16 cellular contexts compared by ENCODE assay signal in genomic region chr14:106080922-106081321, GRCh38.
DNase-seq lines count a peak whose midpoint lies in the region; ATAC-seq and TF ChIP-seq lines count a peak whose summit lies in the region.
"Had no signal": no experiment of that assay in that cellular context is flagged by ENCODE, and none has a peak within 500 bp of the region (broad histone marks: within the 10 kb centered on the region; RNA-seq: fewer than 3 reads in every experiment).

No MANE protein-coding gene starts in this region.

- 66% methylated on average over 2 of the region's 4 CpGs for whole genome bisulfite sequencing in mammary epithelial cell (ENCODE audit: low coverage, missing lambda C conversion rate)

- H3K27me3 ChIP-seq in mammary epithelial cell (ENCODE audit: insufficient read depth, low read length) (no peaks in the 10 kb centered on the region), lower lobe of right lung (ENCODE audit: low read depth) (no peaks in the 10 kb centered on the region)
- H3K27me3 ChIP-seq: BLaER1 had no signal

- in situ Hi-C loops in mammary epithelial cell (cut with MboI; ENCODE audit: low sequenced_read_pairs in 2 of 2) = no loop called here

- H3K9me3 ChIP-seq in mammary epithelial cell (replicated peaks; ENCODE audit: insufficient read depth, low read length) (no peaks in the 10 kb centered on the region), lower lobe of right lung (no peaks in the 10 kb centered on the region)
- H3K9me3 ChIP-seq: A549, BLaER1 had no signal

- POLR2A ChIA-PET in MCF 10A (lab: Yijun Ruan, JAX) = no interaction called here
- POLR2A ChIA-PET in HEK293T (lab: Yijun Ruan, JAX) = no interaction called here

- no peak overlapping the region for H2AFZ ChIP-seq in mammary epithelial cell (ENCODE audit: low read depth, low read length)
- H2AFZ ChIP-seq: GM23338 had no signal

- H3K4me1 Mint-ChIP-seq in MCF 10A (ENCODE audit: insufficient read depth, unreplicated experiment) = no peaks in the 10 kb centered on the region
- no peaks in the 10 kb centered on the region for H3K4me1 Mint-ChIP-seq in activated naive CD8-positive, alpha-beta T cell treated with anti-CD3 and anti-CD28 coated beads for 36 hours
- H3K4me1 Mint-ChIP-seq: GM23338 had no signal

- no peak for ATAC-seq in lower lobe of right lung
- ATAC-seq: A549, GM12878, GM23338 had no signal

- H3K27me3 Mint-ChIP-seq in MCF 10A (ENCODE audit: insufficient read depth, unreplicated experiment) = peaks cover 34% of the 10 kb centered on the region
- peaks cover 41% of the 10 kb centered on the region for H3K27me3 Mint-ChIP-seq in activated naive CD8-positive, alpha-beta T cell treated with anti-CD3 and anti-CD28 coated beads for 36 hours

- H4K20me1 ChIP-seq in mammary epithelial cell (ENCODE audit: insufficient read depth, low read length) = no peaks in the 10 kb centered on the region
- H4K20me1 ChIP-seq: BLaER1 had no signal

- H3K9me3 Mint-ChIP-seq in MCF 10A (ENCODE audit: unreplicated experiment) = no peaks in the 10 kb centered on the region
- peaks cover 4% of the 10 kb centered on the region for H3K9me3 Mint-ChIP-seq in activated naive CD8-positive, alpha-beta T cell treated with anti-CD3 and anti-CD28 coated beads for 36 hours

- H3K27ac ChIP-seq in mammary epithelial cell (ENCODE audit: insufficient read depth, low read depth, low read length) = no peak overlapping the region
- no peak overlapping the region for H3K27ac ChIP-seq in lower lobe of right lung
- H3K27ac ChIP-seq: A549, BLaER1 had no signal

- BruUV-seq in MCF 10A (replicated peaks; lab: Mats Ljungman, UMichigan) (no TSS peak), mammary epithelial cell (replicated peaks; lab: Mats Ljungman, UMichigan) (no TSS peak)

- H3K27ac Mint-ChIP-seq in MCF 10A (ENCODE audit: low read depth, unreplicated experiment) = no peak overlapping the region
- no peak overlapping the region for H3K27ac Mint-ChIP-seq in activated naive CD8-positive, alpha-beta T cell treated with anti-CD3 and anti-CD28 coated beads for 36 hours
- H3K27ac Mint-ChIP-seq: GM23338 had no signal

- TF ChIP-seq CTCF in MCF 10A (IDR thresholded peaks at IDR 0.05; ENCODE audit: unreplicated experiment) = peak; percentile 11
- no peak for TF ChIP-seq CTCF in mammary epithelial cell (conservative IDR thresholded peaks at IDR 0.05 in 1 of 2, IDR thresholded peaks at IDR 0.05 in 1 of 2; ENCODE audit: extremely low read depth in 1 of 2, insufficient read depth in 1 of 2, low read depth in 1 of 2, low read length in 2 of 2)
- peak; percentile 43 for TF ChIP-seq CTCF in GM12873 (IDR thresholded peaks at IDR 0.05; ENCODE audit: insufficient read depth, low read depth, low read length, missing control alignments)
- no peak for TF ChIP-seq CTCF in lower lobe of right lung (IDR thresholded peaks at IDR 0.05)

- H3K36me3 ChIP-seq in mammary epithelial cell (ENCODE audit: insufficient read depth, low read length) = no peaks in the 10 kb centered on the region
- no peaks in the 10 kb centered on the region for H3K36me3 ChIP-seq in lower lobe of right lung
- H3K36me3 ChIP-seq: BLaER1 had no signal

- no peak overlapping the region for H3K4me2 ChIP-seq in mammary epithelial cell (ENCODE audit: insufficient read depth, low read depth, low read length)
- H3K4me2 ChIP-seq: A549, BLaER1, GM23338 had no signal

- H3K36me3 Mint-ChIP-seq in MCF 10A (ENCODE audit: insufficient read depth, unreplicated experiment) = no peaks in the 10 kb centered on the region
- H3K36me3 Mint-ChIP-seq in activated naive CD8-positive, alpha-beta T cell treated with anti-CD3 and anti-CD28 coated beads for 36 hours = no peaks in the 10 kb centered on the region

- DNase-seq in MCF 10A (ENCODE audit: unreplicated experiment) (peak; percentile 7), mammary epithelial cell (no peak), HEK293T (ENCODE audit: extremely low spot score) (peak; percentile 8), germinal center (ENCODE audit: low spot score) (peak; percentile 1), HPDE6-E6E7 (ENCODE audit: extremely low spot score) (no peak), lower lobe of right lung (no peak)
- no peak for DNase-seq in activated naive CD8-positive, alpha-beta T cell treated with anti-CD3 and anti-CD28 coated beads for 36 hours
- DNase-seq: AML-193, DMS153, GDM1, H7 had no signal

- H3K79me2 ChIP-seq in mammary epithelial cell (ENCODE audit: insufficient read depth, low read length) = no peaks in the 10 kb centered on the region

- H3K4me3 Mint-ChIP-seq in MCF 10A (ENCODE audit: unreplicated experiment) = no peak overlapping the region
- no peak overlapping the region for H3K4me3 Mint-ChIP-seq in activated naive CD8-positive, alpha-beta T cell treated with anti-CD3 and anti-CD28 coated beads for 36 hours
- H3K4me3 Mint-ChIP-seq: GM23338 had no signal

- intact Hi-C loops in MCF 10A (cut with micrococcal nuclease) (no loop called here), mammary epithelial cell (cut with micrococcal nuclease) (no loop called here), lower lobe of right lung (cut with DNase I) (no loop called here)

- no peak overlapping the region for H3K4me3 ChIP-seq in mammary epithelial cell (replicated peaks in 1 of 3; ENCODE audit: insufficient read depth in 1 of 3, low read depth in 2 of 3, low read length in 3 of 3)
- H3K4me3 ChIP-seq in lower lobe of right lung = no peak overlapping the region
- H3K4me3 ChIP-seq: A549, BLaER1, GM12878, GM23338 had no signal

- dilution Hi-C loops in mammary epithelial cell (cut with HindIII; ENCODE audit: low sequenced_read_pairs) = no loop called here

- CTCF ChIA-PET in MCF 10A (lab: Yijun Ruan, JAX) = no interaction called here
- CTCF ChIA-PET in mammary epithelial cell (lab: Charles Lee; ENCODE audit: low non-redundant PET) = no interaction called here
- CTCF ChIA-PET in HEK293T (lab: Yijun Ruan, JAX) = no interaction called here

- no peak overlapping the region for H3K9ac ChIP-seq in mammary epithelial cell (ENCODE audit: insufficient read depth, low read length)
- H3K9ac ChIP-seq: BLaER1 had no signal

- no peaks in the 10 kb centered on the region for H3K4me1 ChIP-seq in mammary epithelial cell (ENCODE audit: insufficient read depth, low read length)
- H3K4me1 ChIP-seq in lower lobe of right lung = no peaks in the 10 kb centered on the region
- H3K4me1 ChIP-seq: A549, BLaER1 had no signal

TF ChIP-seq in HEK293T, 16 proteins besides CTCF, POLR2A, EP300 and RAD21:
- TF ChIP-seq ARNT (IDR thresholded peaks at IDR 0.05) (no peak), FOXA1 (IDR thresholded peaks at IDR 0.05) (no peak), ELF4 (IDR thresholded peaks at IDR 0.05) (no peak), LEF1 (IDR thresholded peaks at IDR 0.05; ENCODE audit: borderline replicate concordance) (no peak), TARDBP (IDR thresholded peaks at IDR 0.05) (no peak), CTBP1 (IDR thresholded peaks at IDR 0.05; ENCODE audit: borderline replicate concordance) (no peak), FOXM1 (IDR thresholded peaks at IDR 0.05; ENCODE audit: borderline replicate concordance) (no peak), SUZ12 (IDR thresholded peaks at IDR 0.05) (no peak), BHLHE40 (IDR thresholded peaks at IDR 0.05; ENCODE audit: borderline replicate concordance) (no peak), L3MBTL2 (conservative IDR thresholded peaks at IDR 0.05) (no peak), ZNF384 (IDR thresholded peaks at IDR 0.05) (no peak), FOXK2 (IDR thresholded peaks at IDR 0.05) (no peak), SP1 (IDR thresholded peaks at IDR 0.05) (no peak), HDGF (IDR thresholded peaks at IDR 0.05; ENCODE audit: borderline replicate concordance) (no peak), NFRKB (IDR thresholded peaks at IDR 0.05) (no peak), PKNOX1 (IDR thresholded peaks at IDR 0.05) (no peak)

Comparison
In these comparisons a context has a peak if more than half of its experiments do, and no peak if none do; other contexts are left out.
1. DNase-seq: peak in MCF 10A (single experiment), HEK293T (single experiment) and germinal center (single experiment); none in mammary epithelial cell (single experiment), HPDE6-E6E7 (single experiment), activated naive CD8-positive, alpha-beta T cell treated with anti-CD3 and anti-CD28 coated beads for 36 hours (single experiment) and lower lobe of right lung (single experiment).
2. CTCF ChIP-seq: peak in MCF 10A (single experiment) and GM12873 (single experiment); none in mammary epithelial cell (0 of 2) and lower lobe of right lung (single experiment).